8 cellular contexts compared by ENCODE assay signal in genomic region chr14:51651388-51652167, GRCh38. TPM values are rescaled to one million over a fixed set of nuclear protein-coding genes. Genes with fewer than 3 reads are reported as not detected.
DNase-seq lines count a peak whose midpoint lies in the region; ATAC-seq and TF ChIP-seq lines count a peak whose summit lies in the region.

Gene FRMD6, plus strand, starts transcription at chr14:51651910. Its CDS starts 37,927 bp downstream, at chr14:51689837.

- peak within 1 kb of the TSS; percentile 47 to 77 for H3K4me3 ChIP-seq in CD4-positive, alpha-beta memory T cell (ENCODE audit: low read length in 2 of 2)
- H3K4me3 ChIP-seq in epithelial cell of esophagus (ENCODE audit: low read length) = peak within 1 kb of the TSS; percentile 68
- peak within 1 kb of the TSS; percentile 62 for H3K4me3 ChIP-seq in mucosa of descending colon

- H3K36me3 ChIP-seq in CD4-positive, alpha-beta memory T cell (ENCODE audit: insufficient read depth, low read length) = no peaks in the 10 kb centered on the region
- H3K36me3 ChIP-seq in mucosa of descending colon (ENCODE audit: low read depth) = no peaks in the 10 kb centered on the region

- CTCF ChIA-PET in CD4-positive, alpha-beta memory T cell (lab: Charles Lee; ENCODE audit: partially characterized antibody) = interaction anchor here (0.6 to 2.0 kb wide), 15 partner anchors 8 to 404 kb away, joined by 3 to 10 read pairs (median 3); no protein-coding TSS in a partner anchor

- peak; percentile 82 to 89 (median 83) for DNase-seq in CD4-positive, alpha-beta memory T cell
- DNase-seq in HK-2 (ENCODE audit: unreplicated experiment) (peak; percentile 92), NOMO-1 treated with DMSO at 0.1 percent for 48 hours (lab: John Stamatoyannopoulos, UW; ENCODE audit: unreplicated experiment) (peak; percentile 50), activated T-cell treated with anti-CD3 and anti-CD28 coated beads for 1 hour (ENCODE audit: low read depth) (peak; percentile 62), epithelial cell of esophagus (ENCODE audit: low read depth) (peak; percentile 90), mucosa of descending colon (peak; percentile 81 to 91 (median 88))
- DNase-seq in stimulated activated CD8-positive, alpha-beta memory T cell treated with anti-CD3 and anti-CD28 coated beads, Interleukin-4, amount 100 ng/mL, for 1 hour (ENCODE audit: low read depth in 2 of 2, low spot score in 1 of 2) = peak; percentile 44 to 55

- peak; percentile 78 for ATAC-seq in GM19438 (IDR thresholded peaks at IDR 0.05; ENCODE audit: low read depth, unreplicated experiment)
- peak; percentile 94 for ATAC-seq in mucosa of descending colon

- peak within 1 kb of the TSS; percentile 82 to 92 (median 85) for H3K4me3 Mint-ChIP-seq in CD4-positive, alpha-beta memory T cell

- peak within 1 kb of the TSS; percentile 36 for H3K27ac ChIP-seq in CD4-positive, alpha-beta memory T cell (ENCODE audit: low read depth, low read length)

- H3K9me3 Mint-ChIP-seq in CD4-positive, alpha-beta memory T cell = no peaks in the 10 kb centered on the region

- H3K36me3 Mint-ChIP-seq in CD4-positive, alpha-beta memory T cell = no peaks in the 10 kb centered on the region

- peaks cover 7 to 16% (median 11%) of the 10 kb centered on the region in 4 donors for H3K4me1 Mint-ChIP-seq in CD4-positive, alpha-beta memory T cell

- peaks cover 19% of the 10 kb centered on the region for H3K4me1 ChIP-seq in CD4-positive, alpha-beta memory T cell (ENCODE audit: insufficient read depth, low read length)
- peaks cover 10% of the 10 kb centered on the region for H3K4me1 ChIP-seq in mucosa of descending colon (ENCODE audit: low read depth)

- H3K27me3 ChIP-seq in CD4-positive, alpha-beta memory T cell (ENCODE audit: insufficient read depth, low read length) = peaks cover 14% of the 10 kb centered on the region

- TF ChIP-seq CTCF in epithelial cell of esophagus (IDR thresholded peaks at IDR 0.05; ENCODE audit: insufficient read depth, low read depth, low read length, missing control alignments) (peak; percentile 36), mucosa of descending colon (IDR thresholded peaks at IDR 0.05) (peak; percentile 57)

- POLR2A ChIA-PET in CD4-positive, alpha-beta memory T cell (lab: Charles Lee; ENCODE audit: partially characterized antibody) = interaction anchor here (1.3 kb wide), 1 partner anchor 196 kb away, joined by 4 read pairs; no protein-coding TSS in a partner anchor

- peaks cover 14 to 18% of the 10 kb centered on the region in 2 donors for H3K27me3 Mint-ChIP-seq in CD4-positive, alpha-beta memory T cell

- peak within 1 kb of the TSS in 6 of 7 donors; percentile 66 to 84 (median 72) for H3K27ac Mint-ChIP-seq in CD4-positive, alpha-beta memory T cell

- H3K9me3 ChIP-seq in CD4-positive, alpha-beta memory T cell (ENCODE audit: control insufficient read depth in 1 of 2, low read length in 2 of 2) = no peaks in the 10 kb centered on the region
- H3K9me3 ChIP-seq in mucosa of descending colon = no peaks in the 10 kb centered on the region

- intact Hi-C loops in CD4-positive, alpha-beta memory T cell (cut with micrococcal nuclease) = loop anchor here (1.0 to 5.0 kb wide), 8 partner anchors 196 to 1501 kb away; partner anchors contain the start of genes DDHD1, GPR137C, NIN and RTRAF
- intact Hi-C loops in mucosa of descending colon (cut with DNase I, micrococcal nuclease) = no loop called here

RNA-seq across cellular contexts. Expression of gene FRMD6, which starts in this region (rescaled TPM):
- under 1 TPM; 0.80 to 0.81 TPM for total RNA-seq in CD4-positive, alpha-beta memory T cell
- under 1 TPM in 1 of 2 donors, not detected in 1; 0.62 TPM for polyA plus RNA-seq in CD4-positive, alpha-beta memory T cell
- total RNA-seq in mucosa of descending colon = 10 to 100 TPM in 1 of 3 donors, 1 to 10 TPM in 2; 4.2 to 39.1 (median 8.5) TPM

Comparison
In these comparisons a context has a peak if more than half of its experiments do, and no peak if none do; other contexts are left out.
1. Peak in every context shown above with its lines: DNase-seq, ATAC-seq, H3K4me3 ChIP-seq and H3K27ac ChIP-seq.
2. Peak in DNase-seq, H3K4me3 ChIP-seq and H3K27ac ChIP-seq in CD4-positive, alpha-beta memory T cell; RNA of the gene not detected or under 1 TPM.